In genomic region chr18:30987479-30988241, GRCh38 we compare ENCODE assay signal across 18 cellular contexts. TPM values are rescaled to one million over a fixed set of nuclear protein-coding genes. Genes with fewer than 3 reads are reported as not detected.
A peak's percentile ranks its signal among the peaks of the same experiment; 100 is the strongest.
DNase-seq lines count a peak whose midpoint lies in the region; ATAC-seq, FAIRE-seq and TF ChIP-seq lines count a peak whose summit lies in the region.
"Had no signal": no experiment of that assay in that cellular context is flagged by ENCODE, and none has a peak within 500 bp of the region (broad histone marks: within the 10 kb centered on the region; RNA-seq: fewer than 3 reads in every experiment).

No MANE protein-coding gene starts in this region.

- H3K4me1 ChIP-seq in A549 = peaks cover 14% of the 10 kb centered on the region
- peaks cover 5% of the 10 kb centered on the region for H3K4me1 ChIP-seq in lower lobe of right lung
- H3K4me1 ChIP-seq: ascending aorta, spleen had no signal

- no peak overlapping the region for H3K27ac ChIP-seq in A549
- no peak overlapping the region for H3K27ac ChIP-seq in lower lobe of right lung
- H3K27ac ChIP-seq: ascending aorta, left ventricle myocardium inferior, spleen had no signal

- H3K27me3 Mint-ChIP-seq in MCF 10A (ENCODE audit: insufficient read depth, unreplicated experiment) = no peaks in the 10 kb centered on the region

- H3K4me3 ChIP-seq in A549 (no peak overlapping the region), lower lobe of right lung (no peak overlapping the region)
- H3K4me3 ChIP-seq: ascending aorta, left ventricle myocardium inferior, spleen had no signal

- peaks cover 16% of the 10 kb centered on the region for H3K4me1 Mint-ChIP-seq in MCF 10A (ENCODE audit: insufficient read depth, unreplicated experiment)

- TF ChIP-seq RAD21 in A549 (conservative IDR thresholded peaks at IDR 0.05 in 1 of 2, IDR thresholded peaks at IDR 0.05 in 1 of 2) = no peak

- H3K4me3 Mint-ChIP-seq in MCF 10A (ENCODE audit: unreplicated experiment) = peak overlapping the region; percentile 47

- DNase-seq in A549 (ENCODE audit: low read depth in 1 of 2, low spot score in 1 of 2) (peak; percentile 28 to 67), HT-29 (ENCODE audit: low spot score) (peak; percentile 13), MCF 10A (ENCODE audit: unreplicated experiment) (peak; percentile 98), lower lobe of right lung (peak; percentile 55), DMS153 (lab: John Stamatoyannopoulos, UW) (no peak)
- DNase-seq: activated CD4-positive, alpha-beta T cell treated with anti-CD3 and anti-CD28 coated beads for 48 hours; DMS 273 treated with DMSO at 0.1 percent for 48 hours; effector CD8-positive, alpha-beta T cell; head of caudate nucleus; IMR-90; left ventricle myocardium inferior; NCI-H1930; spleen; SW 1271 had no signal

- no peaks in the 10 kb centered on the region for H3K36me3 ChIP-seq in lower lobe of right lung
- H3K36me3 ChIP-seq: ascending aorta, left ventricle myocardium inferior, spleen had no signal

- no peak for FAIRE-seq in A549 (lab: Jason Lieb, UNC)

- CTCF ChIA-PET in A549 (lab: Yijun Ruan, JAX) = no interaction called here
- CTCF ChIA-PET in MCF 10A (lab: Yijun Ruan, JAX) = interaction anchor here (0.6 to 0.9 kb wide), 6 partner anchors 19 to 1861 kb away, joined by 3 to 5 read pairs (median 3); no protein-coding TSS in a partner anchor

- WGBS in A549 (ENCODE audit: missing lambda C conversion rate) = 9% methylated on average over 4 of the region's 4 CpGs

- no TSS peak for BruUV-seq in MCF 10A (replicated peaks; lab: Mats Ljungman, UMichigan)

- intact Hi-C loops in MCF 10A (cut with micrococcal nuclease) (loop anchor here (10.0 kb wide), 1 partner anchor 257 kb away; no protein-coding TSS in a partner anchor), lower lobe of right lung (cut with DNase I) (no loop called here)

- H3K36me3 Mint-ChIP-seq in MCF 10A (ENCODE audit: insufficient read depth, unreplicated experiment) = peaks cover 5% of the 10 kb centered on the region

- TF ChIP-seq EP300 in A549 (IDR thresholded peaks at IDR 0.05) = no peak

- TF ChIP-seq CTCF in A549 (IDR thresholded peaks at IDR 0.05) = no peak
- no peak for TF ChIP-seq CTCF in MCF 10A (IDR thresholded peaks at IDR 0.05; ENCODE audit: unreplicated experiment)
- no peak for TF ChIP-seq CTCF in lower lobe of right lung (IDR thresholded peaks at IDR 0.05)

- ATAC-seq in A549 (peak; percentile 64; a peak in 5 of 6 replicates), lower lobe of right lung (peak; percentile 95 to 99), HG03342 (IDR thresholded peaks at IDR 0.05; ENCODE audit: unreplicated experiment) (no peak), HG02973 (IDR thresholded peaks at IDR 0.05; ENCODE audit: unreplicated experiment) (no peak), HG02981 (IDR thresholded peaks at IDR 0.05; ENCODE audit: unreplicated experiment) (no peak)

- POLR2A ChIA-PET in A549 (lab: Yijun Ruan, JAX) = no interaction called here
- POLR2A ChIA-PET in MCF 10A (lab: Yijun Ruan, JAX) = interaction anchor here (0.6 to 3.6 kb wide), 19 partner anchors 9 to 524 kb away, joined by 3 to 25 read pairs (median 3); partner anchors contain the start of genes DSC2 and DSC3

- no peaks in the 10 kb centered on the region for H3K9me3 ChIP-seq in A549
- H3K9me3 ChIP-seq in lower lobe of right lung = no peaks in the 10 kb centered on the region
- H3K9me3 ChIP-seq: ascending aorta, left ventricle myocardium inferior, spleen had no signal

- H3K4me2 ChIP-seq in A549 = peak overlapping the region; percentile 65

- no peaks in the 10 kb centered on the region for H3K27me3 ChIP-seq in lower lobe of right lung (ENCODE audit: low read depth)
- H3K27me3 ChIP-seq: ascending aorta, spleen had no signal

- H3K27ac Mint-ChIP-seq in MCF 10A (ENCODE audit: low read depth, unreplicated experiment) = peak overlapping the region; percentile 91

- no peak for TF ChIP-seq POLR2A in A549 (IDR thresholded peaks at IDR 0.05; ENCODE audit: low read length)

- H3K9me3 Mint-ChIP-seq in MCF 10A (ENCODE audit: unreplicated experiment) = no peaks in the 10 kb centered on the region

TF ChIP-seq in A549, 52 proteins besides CTCF, POLR2A, EP300 and RAD21:
- TF ChIP-seq REST (IDR thresholded peaks at IDR 0.05) = no peak
- TF ChIP-seq SREBF2 (IDR thresholded peaks at IDR 0.05) = no peak
- peak; percentile 32; the same call in 1 of the 2 replicates for TF ChIP-seq FOSL2 (IDR thresholded peaks at IDR 0.05)
- TF ChIP-seq FOSL2 (CRISPR knock-in tag; IDR thresholded peaks at IDR 0.05) = peak; percentile 21; the same call in 1 of the 2 replicates
- TF ChIP-seq JUNB (IDR thresholded peaks at IDR 0.05) = peak; percentile 22; the same call in 1 of the 2 replicates

RNA-seq across cellular contexts. Expression of gene DSC3, which starts 54.9 kb away (rescaled TPM):
- polyA plus RNA-seq in A549 (2011; rRNA removed) (2.2 and 2.9 TPM in 2 replicates), A549 (2017; fragmentation: RNase III; extraction: RNeasy Plus Mini Kit Qiagen cat#74134 plus additional on column Dnase treatment) (0.76 to 1.2 TPM (median 1.1 TPM) in 3 replicates)
- 0.20 and 0.29 TPM in 2 replicates for polyA plus RNA-seq in A549 (2012; cell fraction: cytosol; rRNA removed)
- polyA plus RNA-seq in A549 (2012; cell fraction: nucleus; rRNA removed) = 0.19 and 0.49 TPM in 2 replicates
- 0.78 and 0.95 TPM in 2 replicates for polyA minus RNA-seq in A549 (2011; rRNA and poly(A)+ RNA removed)
- 0.03 TPM in 1 of 2 replicates, not detected in the other for total RNA-seq in HT-29 (2014; rRNA removed; shearing (Covaris generic))
- total RNA-seq in MCF 10A (2022) (56.2 and 60.8 TPM in 2 replicates), lower lobe of right lung (0.24 TPM)
- total RNA-seq: left ventricle myocardium inferior had no signal

Comparison
In these comparisons a context has a peak if more than half of its experiments do, and no peak if none do; other contexts are left out.
1. ATAC-seq: peak in A549 (2 of 2) and lower lobe of right lung (2 of 2); none in HG03342 (single experiment), HG02973 (single experiment) and HG02981 (single experiment).
2. RNA of gene DSC3, which starts 54.9 kb away (total RNA-seq): 56.2 to 60.8 TPM in MCF 10A; 0.24 TPM in lower lobe of right lung (single experiment) and 0.03 TPM in HT-29; every median in the first group is over 10 times any median in the second.